ENCODE assay signal across 11 cellular contexts in genomic region chr17:76153640-76154039, GRCh38. TPM values are rescaled to one million over a fixed set of nuclear protein-coding genes. Genes with fewer than 3 reads are reported as not detected.
A peak's percentile ranks its signal among the peaks of the same experiment; 100 is the strongest.
DNase-seq lines count a peak whose midpoint lies in the region; ATAC-seq, FAIRE-seq and TF ChIP-seq lines count a peak whose summit lies in the region.
"Had no signal": no experiment of that assay in that cellular context is flagged by ENCODE, and none has a peak within 500 bp of the region (broad histone marks: within the 10 kb centered on the region; RNA-seq: fewer than 3 reads in every experiment).

No MANE protein-coding gene starts in this region.

- H3K27me3 Mint-ChIP-seq in progenitor cell of endocrine pancreas: no peaks in the 10 kb centered on the region

- no TSS peak for BruUV-seq in OCI-LY7 (replicated peaks; lab: Mats Ljungman, UMichigan)

- no peak for ATAC-seq in HG03108 (IDR thresholded peaks at IDR 0.05; ENCODE audit: unreplicated experiment)
- ATAC-seq: activated T-cell treated with anti-CD3 and anti-CD28 coated beads, Interleukin-2, amount 50 U/mL, for 4 hours had no signal

- no peaks in the 10 kb centered on the region for H3K9me3 Mint-ChIP-seq in progenitor cell of endocrine pancreas (ENCODE audit: low read depth)
- H3K9me3 Mint-ChIP-seq: activated T-cell treated with anti-CD3 and anti-CD28 coated beads, Interleukin-2, amount 50 U/mL, for 4 hours had no signal

- CTCF ChIA-PET in OCI-LY7 (lab: Charles Lee; ENCODE audit: unreplicated experiment): interaction anchor here (1.1 kb wide), 1 partner anchor 28 kb away, joined by 3 read pairs; no protein-coding TSS in a partner anchor

- no peaks in the 10 kb centered on the region for H3K4me1 Mint-ChIP-seq in progenitor cell of endocrine pancreas (ENCODE audit: low read depth)

- peak; percentile 51 for TF ChIP-seq CTCF in OCI-LY7 (conservative IDR thresholded peaks at IDR 0.05; ENCODE audit: low read length)
- TF ChIP-seq CTCF in epithelial cell of esophagus (IDR thresholded peaks at IDR 0.05; ENCODE audit: insufficient read depth, low read depth, low read length, missing control alignments): peak; percentile 23
- TF ChIP-seq CTCF in progenitor cell of endocrine pancreas (IDR thresholded peaks at IDR 0.05; ENCODE audit: unreplicated experiment): peak; percentile 39

- H3K9me3 ChIP-seq in OCI-LY7 (ENCODE audit: low read length): no peaks in the 10 kb centered on the region

- no peak overlapping the region for H2AFZ ChIP-seq in OCI-LY7 (ENCODE audit: low read length)

- H4K20me1 ChIP-seq in OCI-LY7 (ENCODE audit: insufficient read depth, low read length): no peaks in the 10 kb centered on the region

- H3K4me3 Mint-ChIP-seq in progenitor cell of endocrine pancreas (ENCODE audit: low read depth): no peak overlapping the region
- H3K4me3 Mint-ChIP-seq: activated T-cell treated with anti-CD3 and anti-CD28 coated beads, Interleukin-2, amount 50 U/mL, for 4 hours had no signal

- H3K27ac Mint-ChIP-seq in progenitor cell of endocrine pancreas: no peak overlapping the region

- H3K79me2 ChIP-seq in OCI-LY7 (ENCODE audit: insufficient read depth, low read depth, low read length): no peaks in the 10 kb centered on the region

- no peak overlapping the region for H3K27ac ChIP-seq in OCI-LY7 (ENCODE audit: low read depth, low read length, poor library complexity, severe bottlenecking)

- H3K36me3 ChIP-seq in OCI-LY7 (ENCODE audit: insufficient read depth, low read length): no peaks in the 10 kb centered on the region

- intact Hi-C loops in OCI-LY7 (cut with micrococcal nuclease; ENCODE audit: unreplicated experiment): no loop called here

- FAIRE-seq in urothelium cell line (lab: Jason Lieb, UNC): no peak
- FAIRE-seq: G401.6, H54 had no signal

- H3K9me2 ChIP-seq in OCI-LY7 (ENCODE audit: insufficient read depth, low read length): no peaks in the 10 kb centered on the region

- POLR2A ChIA-PET in OCI-LY7 (lab: Charles Lee): interaction anchor here (0.8 kb wide), 1 partner anchor 15 kb away, joined by 3 read pairs; no protein-coding TSS in a partner anchor

- DNase-seq in EH (ENCODE audit: low read depth) (peak; percentile 51), OCI-LY7 (ENCODE audit: low spot score) (no peak), epithelial cell of esophagus (ENCODE audit: low read depth) (no peak), progenitor cell of endocrine pancreas (ENCODE audit: low spot score, unreplicated experiment) (no peak), urothelium cell line (ENCODE audit: low spot score) (no peak), SHP77 treated with DMSO at 0.1 percent for 48 hours (lab: John Stamatoyannopoulos, UW) (no peak), T-helper 2 cell (no peak)
- DNase-seq: activated T-cell treated with anti-CD3 and anti-CD28 coated beads, Interleukin-2, amount 50 U/mL, for 4 hours had no signal

- no peak overlapping the region for H3K4me2 ChIP-seq in OCI-LY7 (ENCODE audit: low read length)

- H3K4me3 ChIP-seq in OCI-LY7 (ENCODE audit: low read depth, low read length, poor library complexity, severe bottlenecking) (no peak overlapping the region), epithelial cell of esophagus (ENCODE audit: low read length) (no peak overlapping the region)

- H3K36me3 Mint-ChIP-seq in progenitor cell of endocrine pancreas (ENCODE audit: insufficient read depth): peaks cover 10% of the 10 kb centered on the region

- peaks cover 16% of the 10 kb centered on the region for H3K4me1 ChIP-seq in OCI-LY7 (ENCODE audit: insufficient read depth, low read length, poor library complexity, severe bottlenecking)

RNA-seq across cellular contexts. Expression of gene FOXJ1, which starts 12.6 kb away (rescaled TPM):
- not detected in 2 replicates for total RNA-seq in OCI-LY7 (2014; rRNA removed; shearing (Covaris generic))
- total RNA-seq in OCI-LY7 (2022) (not detected in 2 replicates), progenitor cell of endocrine pancreas (18.6 and 19.0 TPM in 2 replicates)

RNA-seq across cellular contexts. Expression of gene EXOC7, which starts 50.1 kb away (rescaled TPM):
- total RNA-seq in OCI-LY7 (2014; rRNA removed; shearing (Covaris generic)): 118 and 122 TPM in 2 replicates
- total RNA-seq in OCI-LY7 (2022) (173 and 175 TPM in 2 replicates), progenitor cell of endocrine pancreas (354 and 364 TPM in 2 replicates)

Comparison
In these comparisons a context has a peak if more than half of its experiments do, and no peak if none do; other contexts are left out.
1. RNA of gene FOXJ1, which starts 12.6 kb away (total RNA-seq): 18.6 to 19.0 TPM in progenitor cell of endocrine pancreas; not detected in OCI-LY7; every median in the first group is over 10 times any median in the second.
2. Peak in every context shown above with its lines, with median percentiles within 50 percentile points of each other: CTCF ChIP-seq.